ENCODE assay signal across 1 cellular context in the genomic region with DNA sequence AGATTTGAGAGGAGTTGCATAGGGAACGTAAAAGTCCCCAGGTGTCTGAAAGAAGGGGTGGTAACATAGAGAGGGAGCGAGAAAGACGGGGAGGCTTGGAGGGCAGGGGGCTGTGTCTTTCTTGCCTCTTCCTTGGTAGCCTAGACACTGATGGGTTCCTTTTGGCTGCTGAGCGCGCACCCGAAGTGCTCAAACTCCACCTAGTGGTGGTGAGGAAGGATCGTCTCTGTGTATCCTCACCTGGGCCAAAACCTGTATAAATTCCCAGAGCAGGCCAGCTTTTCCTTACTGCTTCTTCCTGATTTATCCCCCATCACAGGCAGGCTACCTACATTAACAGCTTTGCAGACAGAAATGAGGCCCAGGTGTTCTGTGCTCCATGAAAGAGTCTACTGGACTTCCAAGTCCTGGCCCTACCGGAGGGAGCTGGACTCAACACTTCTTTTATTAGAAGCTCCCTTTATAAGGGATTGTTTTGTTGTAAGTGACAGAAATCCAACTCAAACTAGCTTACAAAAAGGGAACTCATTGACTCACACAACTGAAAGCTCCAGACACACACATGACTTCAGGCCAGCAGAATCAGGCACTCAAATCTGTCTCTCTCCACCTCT.
A peak's percentile ranks its signal among the peaks of the same experiment; 100 is the strongest.
TF ChIP-seq lines count a peak whose summit lies in the region.

No MANE protein-coding gene starts in this region.

TF ChIP-seq in H1, 55 proteins besides CTCF, POLR2A, EP300 and RAD21:
- TF ChIP-seq EZH2 (IDR thresholded peaks at IDR 0.05; ENCODE audit: low read depth, low read length, severe bottlenecking) = no peak
- TF ChIP-seq TAF1 (IDR thresholded peaks at IDR 0.05; ENCODE audit: low read depth, low read length) = no peak
- TF ChIP-seq, protein P1, sequence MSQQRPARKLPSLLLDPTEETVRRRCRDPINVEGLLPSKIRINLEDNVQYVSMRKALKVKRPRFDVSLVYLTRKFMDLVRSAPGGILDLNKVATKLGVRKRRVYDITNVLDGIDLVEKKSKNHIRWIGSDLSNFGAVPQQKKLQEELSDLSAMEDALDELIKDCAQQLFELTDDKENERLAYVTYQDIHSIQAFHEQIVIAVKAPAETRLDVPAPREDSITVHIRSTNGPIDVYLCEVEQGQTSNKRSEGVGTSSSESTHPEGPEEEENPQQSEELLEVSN (IDR thresholded peaks at IDR 0.05) = no peak
- TF ChIP-seq HDAC6 (IDR thresholded peaks at IDR 0.05; ENCODE audit: low read depth, low read length) = no peak
- TF ChIP-seq, protein P2, sequence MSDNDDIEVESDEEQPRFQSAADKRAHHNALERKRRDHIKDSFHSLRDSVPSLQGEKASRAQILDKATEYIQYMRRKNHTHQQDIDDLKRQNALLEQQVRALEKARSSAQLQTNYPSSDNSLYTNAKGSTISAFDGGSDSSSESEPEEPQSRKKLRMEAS (IDR thresholded peaks at IDR 0.05) = 0 out of 2 replicates have a peak, but pooled peaks have one; percentile 23
- TF ChIP-seq CREB1 (IDR thresholded peaks at IDR 0.05) = peak; percentile 44; the same call in 1 of the 2 replicates
- no peak for TF ChIP-seq RNF2 (IDR thresholded peaks at IDR 0.05; ENCODE audit: borderline replicate concordance, low read depth, low read length, missing control alignments, poor library complexity, severe bottlenecking)
- no peak for TF ChIP-seq CBX8 (IDR thresholded peaks at IDR 0.05; ENCODE audit: borderline replicate concordance, low read depth, low read length)
- 0 out of 2 replicates have a peak, but pooled peaks have one; percentile 41 for TF ChIP-seq TBP (IDR thresholded peaks at IDR 0.05; ENCODE audit: low read depth, low read length)
